ENCODE assay signal across 21 cellular contexts in genomic region chr6:85997206-85997605, GRCh38.
DNase-seq lines count a peak whose midpoint lies in the region; ATAC-seq lines count a peak whose summit lies in the region.
"Had no signal": no experiment of that assay in that cellular context is flagged by ENCODE, and none has a peak within 500 bp of the region (broad histone marks: within the 10 kb centered on the region; RNA-seq: fewer than 3 reads in every experiment).

No MANE protein-coding gene starts in this region.

- DNase-seq in SW480 (ENCODE audit: low spot score): peak; percentile 2
- no peak for DNase-seq in NCI-H82 treated with DMSO at 0.1 percent for 48 hours (lab: John Stamatoyannopoulos, UW; ENCODE audit: unreplicated experiment)
- DNase-seq in activated CD4-positive, alpha-beta T cell treated with anti-CD3 and anti-CD28 coated beads for 48 hours: no peak
- DNase-seq in NCI-H2171 treated with DMSO at 0.1 percent for 48 hours (lab: John Stamatoyannopoulos, UW): no peak
- DNase-seq in NCI-H748 (lab: John Stamatoyannopoulos, UW; ENCODE audit: unreplicated experiment): no peak
- DNase-seq: brain microvascular endothelial cell; CD8-positive, alpha-beta T cell; cortex of kidney; DMS79; heart left ventricle; Kasumi-1; left ventricle myocardium superior; NCI-H146; NCI-H2227 treated with DMSO at 0.1 percent for 48 hours; NCI-H82; Peyer's patch; stimulated activated CD4-positive, alpha-beta T cell treated with anti-CD3 and anti-CD28 coated beads, Interleukin-2, amount 100 ng/mL, for 48 hours had no signal

- ATAC-seq in GM18870 (IDR thresholded peaks at IDR 0.05; ENCODE audit: unreplicated experiment): peak; percentile 74
- ATAC-seq in GM21423 (IDR thresholded peaks at IDR 0.05; ENCODE audit: unreplicated experiment): peak; percentile 56
- ATAC-seq in HG03378 (IDR thresholded peaks at IDR 0.05; ENCODE audit: unreplicated experiment): peak; percentile 75
- ATAC-seq: activated CD4-positive, CD25-positive, alpha-beta regulatory T cell treated with anti-CD3 and anti-CD28 coated beads, Interleukin-2, amount 50 U/mL, for 24 hours; CD8-positive, alpha-beta T cell; heart left ventricle; left ventricle myocardium superior had no signal
